Comparison of ENCODE assay signal across 16 cellular contexts in the genomic region with DNA sequence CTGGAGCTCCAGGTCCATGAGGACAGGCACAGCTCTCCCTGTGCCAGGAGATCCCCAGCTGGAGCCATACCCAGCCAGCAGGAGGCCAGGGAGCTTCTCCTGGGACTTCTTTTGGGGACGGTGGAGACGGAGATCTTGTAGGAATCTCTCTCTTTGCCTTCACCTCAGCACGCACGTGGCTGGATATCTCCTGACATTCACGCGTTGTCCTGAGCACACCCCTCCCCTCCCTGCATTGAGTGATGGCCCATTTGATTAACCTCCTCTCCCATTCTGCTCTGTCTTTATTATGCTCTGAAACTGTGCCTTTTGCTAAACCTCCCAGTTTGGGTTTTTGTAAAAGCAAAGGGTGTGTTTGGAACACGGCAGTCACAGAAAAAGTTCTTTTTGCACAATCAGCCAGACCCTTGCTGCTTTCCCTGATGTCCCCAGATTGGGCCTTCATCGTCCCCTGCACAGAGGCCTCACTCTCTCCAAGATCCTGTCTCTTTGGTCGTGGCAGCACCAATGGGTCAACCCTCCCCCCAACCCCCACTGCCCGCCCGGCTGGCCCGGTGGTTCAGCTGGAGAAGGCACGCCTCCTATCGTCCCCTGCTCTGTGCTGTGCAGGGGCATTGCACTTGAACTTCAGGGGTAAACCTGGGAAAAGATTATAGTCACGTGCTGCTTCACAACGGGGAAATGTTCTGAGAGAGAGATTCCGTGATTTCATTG.
"Had no signal": no experiment of that assay in that cellular context is flagged by ENCODE, and none has a peak within 500 bp of the region (broad histone marks: within the 10 kb centered on the region; RNA-seq: fewer than 3 reads in every experiment).

No MANE protein-coding gene starts in this region.

- H3K36me3 ChIP-seq: transverse colon had no signal

- ATAC-seq: activated CD4-positive, CD25-positive, alpha-beta regulatory T cell treated with anti-CD3 and anti-CD28 coated beads, Interleukin-2, amount 50 U/mL, for 24 hours; activated T-cell treated with anti-CD3 and anti-CD28 coated beads, Interleukin-2, amount 50 U/mL, for 4 hours; left lung; right cardiac atrium; stimulated activated naive CD8-positive, alpha-beta T cell treated with anti-CD3 and anti-CD28 coated beads, Interleukin-15, Interleukin-2, amounts not matched to agents 100 U/mL and 50 U/mL, for 24 hours had no signal

- H3K4me3 ChIP-seq: left lung, skin epidermis, transverse colon had no signal

- H3K27me3 ChIP-seq: left lung, transverse colon had no signal

- H3K9me3 ChIP-seq: left lung, transverse colon had no signal

- H3K27me3 Mint-ChIP-seq: naive B cell had no signal

- H3K27ac ChIP-seq: epithelial cell of prostate, left lung, transverse colon had no signal

- H3K4me3 Mint-ChIP-seq: activated T-cell treated with anti-CD3 and anti-CD28 coated beads, Interleukin-2, amount 50 U/mL, for 4 hours had no signal

- H3K9me3 Mint-ChIP-seq: activated T-cell treated with anti-CD3 and anti-CD28 coated beads, Interleukin-2, amount 50 U/mL, for 4 hours; naive B cell had no signal

- DNase-seq: activated gamma-delta T cell treated with Interleukin-2 at 50 U/mL for 16 hours; activated T-cell treated with anti-CD3 and anti-CD28 coated beads, Interleukin-2, amount 50 U/mL, for 4 hours; amniotic stem cell; effector memory CD4-positive, alpha-beta T cell; left lung; mammary epithelial cell; naive B cell; SIG-M5; stimulated activated CD4-positive, alpha-beta T cell treated with anti-CD3 and anti-CD28 coated beads, Interleukin-4, amount 100 ng/mL, for 4 hours; stimulated activated CD8-positive, alpha-beta memory T cell treated with anti-CD3 and anti-CD28 coated beads, Interleukin-4, amount 100 ng/mL, for 48 hours; stimulated activated naive CD8-positive, alpha-beta T cell treated with anti-CD3 and anti-CD28 coated beads, Interleukin-15, Interleukin-2, amounts not matched to agents 100 U/mL and 50 U/mL, for 24 hours; transverse colon had no signal
